ENCODE assay signal across 28 cellular contexts in the genomic region with DNA sequence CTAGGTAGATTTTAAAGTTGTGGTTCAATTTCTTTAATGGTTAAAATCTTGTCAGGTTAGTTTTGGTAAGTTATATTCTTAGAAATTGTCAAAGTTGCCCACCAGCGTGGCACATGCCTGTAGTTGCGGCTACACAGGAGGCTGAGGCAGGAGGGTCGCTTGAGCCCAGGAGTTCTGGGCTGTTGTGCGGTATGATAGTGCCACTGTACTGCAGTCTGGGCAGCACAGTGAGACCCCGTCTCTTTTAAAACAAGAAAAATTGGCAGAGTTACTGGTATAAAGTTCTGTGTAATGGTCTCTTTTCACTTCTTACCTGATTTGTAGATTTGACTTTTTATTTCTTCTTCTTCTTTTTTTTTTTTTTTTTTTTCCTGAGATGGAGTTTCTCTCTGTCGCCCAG.
DNase-seq lines count a peak whose midpoint lies in the region; ATAC-seq, FAIRE-seq and TF ChIP-seq lines count a peak whose summit lies in the region.
"Had no signal": no experiment of that assay in that cellular context is flagged by ENCODE, and none has a peak within 500 bp of the region (broad histone marks: within the 10 kb centered on the region; RNA-seq: fewer than 3 reads in every experiment).

No MANE protein-coding gene starts in this region.

- H3K9me3 Mint-ChIP-seq in Caco-2 (ENCODE audit: unreplicated experiment) (no peaks in the 10 kb centered on the region), endothelial cell (ENCODE audit: unreplicated experiment) (no peaks in the 10 kb centered on the region)
- no peaks in the 10 kb centered on the region for H3K9me3 Mint-ChIP-seq in stimulated activated effector memory CD8-positive, alpha-beta T cell treated with anti-CD3 and anti-CD28 coated beads, Interleukin-12 subunit alpha, Interleukin-12 subunit beta, amount 100 ng/mL, for 72 hours

- no peaks in the 10 kb centered on the region for H3K27me3 ChIP-seq in Caco-2 (replicated peaks; ENCODE audit: control insufficient read depth, insufficient read depth, low read length)
- H3K27me3 ChIP-seq: ascending aorta, ovary, uterus had no signal

- peak overlapping the region; percentile 20 for H3K27ac ChIP-seq in OCI-LY7 (ENCODE audit: low read depth, low read length, poor library complexity, severe bottlenecking)
- H3K27ac ChIP-seq: ascending aorta, C4-2B, ovary, PC-9, uterus, VCaP had no signal

- H3K4me1 Mint-ChIP-seq in Caco-2 (ENCODE audit: low read depth, unreplicated experiment) (peaks cover 27% of the 10 kb centered on the region), endothelial cell (ENCODE audit: unreplicated experiment) (peaks cover 32% of the 10 kb centered on the region)
- H3K4me1 Mint-ChIP-seq in stimulated activated effector memory CD8-positive, alpha-beta T cell treated with anti-CD3 and anti-CD28 coated beads, Interleukin-12 subunit alpha, Interleukin-12 subunit beta, amount 100 ng/mL, for 72 hours = peaks cover 63% of the 10 kb centered on the region

- H3K27me3 Mint-ChIP-seq in Caco-2 (ENCODE audit: insufficient read depth, unreplicated experiment) = no peaks in the 10 kb centered on the region
- H3K27me3 Mint-ChIP-seq in endothelial cell (ENCODE audit: unreplicated experiment) = peaks cover 3% of the 10 kb centered on the region
- H3K27me3 Mint-ChIP-seq: activated naive CD8-positive, alpha-beta T cell had no signal

- no peak overlapping the region for H2AFZ ChIP-seq in OCI-LY7 (ENCODE audit: low read length)
- H2AFZ ChIP-seq: PC-9 had no signal

- FAIRE-seq in frontal cortex (lab: Jason Lieb, UNC) = no peak
- FAIRE-seq: GM12892, H1 had no signal

- peaks cover 20% of the 10 kb centered on the region for H3K4me1 ChIP-seq in Caco-2
- peaks cover 47% of the 10 kb centered on the region for H3K4me1 ChIP-seq in OCI-LY7 (ENCODE audit: insufficient read depth, low read length, poor library complexity, severe bottlenecking)

- peak overlapping the region; percentile 31 for H3K4me2 ChIP-seq in OCI-LY7 (ENCODE audit: low read length)
- H3K4me2 ChIP-seq: PC-9 had no signal

- BruUV-seq in Caco-2 (replicated peaks; lab: Mats Ljungman, UMichigan) (no TSS peak), OCI-LY7 (replicated peaks; lab: Mats Ljungman, UMichigan) (no TSS peak)

- no peaks in the 10 kb centered on the region for H3K36me3 ChIP-seq in Caco-2 (ENCODE audit: control insufficient read depth, insufficient read depth, low read length)
- peaks cover 17% of the 10 kb centered on the region; the same call in 1 of the 2 replicates for H3K36me3 ChIP-seq in OCI-LY7 (ENCODE audit: insufficient read depth, low read length)
- H3K36me3 ChIP-seq: ovary, uterus had no signal

- no peak overlapping the region for H3K4me3 Mint-ChIP-seq in Caco-2 (ENCODE audit: unreplicated experiment)
- H3K4me3 Mint-ChIP-seq in endothelial cell (ENCODE audit: unreplicated experiment) = peak overlapping the region; percentile 48
- H3K4me3 Mint-ChIP-seq in stimulated activated effector memory CD8-positive, alpha-beta T cell treated with anti-CD3 and anti-CD28 coated beads, Interleukin-12 subunit alpha, Interleukin-12 subunit beta, amount 100 ng/mL, for 72 hours = no peak overlapping the region
- H3K4me3 Mint-ChIP-seq: activated naive CD8-positive, alpha-beta T cell had no signal

- H4K20me1 ChIP-seq in OCI-LY7 (ENCODE audit: insufficient read depth, low read length) = peaks cover 4% of the 10 kb centered on the region; the same call in 1 of the 2 replicates

- H3K9me3 ChIP-seq in Caco-2 = no peaks in the 10 kb centered on the region
- no peaks in the 10 kb centered on the region for H3K9me3 ChIP-seq in OCI-LY7 (ENCODE audit: low read length)
- H3K9me3 ChIP-seq: ascending aorta, ovary, uterus had no signal

- peak overlapping the region; percentile 8 for H3K27ac Mint-ChIP-seq in Caco-2 (ENCODE audit: unreplicated experiment)
- no peak overlapping the region for H3K27ac Mint-ChIP-seq in endothelial cell (ENCODE audit: unreplicated experiment)
- peak overlapping the region; percentile 75 for H3K27ac Mint-ChIP-seq in stimulated activated effector memory CD8-positive, alpha-beta T cell treated with anti-CD3 and anti-CD28 coated beads, Interleukin-12 subunit alpha, Interleukin-12 subunit beta, amount 100 ng/mL, for 72 hours

- no peaks in the 10 kb centered on the region for H3K9me2 ChIP-seq in OCI-LY7 (ENCODE audit: insufficient read depth, low read length)

- ATAC-seq in stimulated activated effector memory CD8-positive, alpha-beta T cell treated with anti-CD3 and anti-CD28 coated beads, Interleukin-12 subunit alpha, Interleukin-12 subunit beta, amount 100 ng/mL, for 72 hours = no peak
- ATAC-seq in GM21723 (IDR thresholded peaks at IDR 0.05; ENCODE audit: unreplicated experiment) = no peak
- ATAC-seq: right cardiac atrium had no signal

- H3K36me3 Mint-ChIP-seq in Caco-2 (ENCODE audit: insufficient read depth, unreplicated experiment) = peaks cover 68% of the 10 kb centered on the region
- H3K36me3 Mint-ChIP-seq in endothelial cell (ENCODE audit: low read depth, unreplicated experiment) = peaks cover 7% of the 10 kb centered on the region
- peaks cover 81% of the 10 kb centered on the region for H3K36me3 Mint-ChIP-seq in stimulated activated effector memory CD8-positive, alpha-beta T cell treated with anti-CD3 and anti-CD28 coated beads, Interleukin-12 subunit alpha, Interleukin-12 subunit beta, amount 100 ng/mL, for 72 hours

- DNase-seq in Caco-2 (no peak), OCI-LY7 (ENCODE audit: low spot score) (no peak), endothelial cell (ENCODE audit: low spot score) (no peak), frontal cortex (ENCODE audit: low spot score in 2 of 2) (no peak), NCI-H2227 treated with DMSO at 0.1 percent for 48 hours (lab: John Stamatoyannopoulos, UW) (no peak)
- DNase-seq in stimulated activated effector memory CD8-positive, alpha-beta T cell treated with anti-CD3 and anti-CD28 coated beads, Interleukin-12 subunit alpha, Interleukin-12 subunit beta, amount 100 ng/mL, for 72 hours (ENCODE audit: low spot score in 2 of 2) = no peak
- DNase-seq: activated CD4-positive, alpha-beta T cell treated with anti-CD3 and anti-CD28 coated beads, Interleukin-2, amount 50 U/mL, for 1 hour; caudate nucleus; hypothalamus; IMR-90; mesendoderm; NCI-H1092; NCI-H187 treated with DMSO at 0.1 percent for 48 hours; NCI-H2171 treated with DMSO at 0.1 percent for 48 hours; NCI-H524; ovary; PC-9; right cardiac atrium; SHP77; stimulated activated CD4-positive, alpha-beta T cell treated with anti-CD3 and anti-CD28 coated beads, Interleukin-2, amount 100 ng/mL, for 48 hours had no signal

- POLR2A ChIA-PET in Caco-2 (lab: Charles Lee) (no interaction called here), OCI-LY7 (lab: Charles Lee) (no interaction called here)

- intact Hi-C loops in Caco-2 (cut with micrococcal nuclease; ENCODE audit: unreplicated experiment) (no loop called here), OCI-LY7 (cut with micrococcal nuclease; ENCODE audit: unreplicated experiment) (no loop called here)

- H3K79me2 ChIP-seq in OCI-LY7 (ENCODE audit: insufficient read depth, low read depth, low read length) = peaks cover 28% of the 10 kb centered on the region

- CTCF ChIA-PET in Caco-2 (lab: Charles Lee) = no interaction called here
- CTCF ChIA-PET in OCI-LY7 (lab: Charles Lee; ENCODE audit: unreplicated experiment) = no interaction called here

- H3K4me3 ChIP-seq in Caco-2 (ENCODE audit: low read depth, low read length) (no peak overlapping the region), OCI-LY7 (ENCODE audit: low read depth, low read length, poor library complexity, severe bottlenecking) (no peak overlapping the region)
- H3K4me3 ChIP-seq: ascending aorta, ovary, PC-9, uterus had no signal

- TF ChIP-seq CTCF in Caco-2 (IDR thresholded peaks at IDR 0.05; ENCODE audit: insufficient read depth in 1 of 2, low read depth in 1 of 2, low read length in 1 of 2, severe bottlenecking in 1 of 2, unreplicated experiment in 1 of 2) = no peak
- no peak for TF ChIP-seq CTCF in OCI-LY7 (conservative IDR thresholded peaks at IDR 0.05; ENCODE audit: low read length)
- no peak for TF ChIP-seq CTCF in endothelial cell (IDR thresholded peaks at IDR 0.05; ENCODE audit: unreplicated experiment)
